20 cellular contexts compared by ENCODE assay signal in the genomic region with DNA sequence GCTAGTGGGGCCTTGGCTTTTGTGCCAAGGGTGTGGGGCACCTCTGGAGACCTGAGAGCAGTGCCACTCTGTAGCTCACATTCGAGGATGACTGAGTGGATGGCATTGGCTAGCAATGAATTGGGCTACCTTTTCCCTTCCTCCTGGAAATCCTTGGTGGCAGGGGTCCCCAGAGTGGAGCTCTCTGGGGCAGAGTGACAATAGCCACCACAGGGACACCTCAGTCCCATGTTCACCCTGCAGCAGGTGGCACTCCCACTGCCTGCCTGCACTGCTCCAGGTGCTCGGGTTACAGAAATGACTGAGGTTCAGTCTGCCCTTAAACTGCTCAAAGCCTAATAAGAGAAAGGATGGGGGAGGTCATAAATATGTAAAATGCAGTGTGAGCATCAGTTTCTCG. TPM values are rescaled to one million over a fixed set of nuclear protein-coding genes. Genes with fewer than 3 reads are reported as not detected.
DNase-seq lines count a peak whose midpoint lies in the region; ATAC-seq and TF ChIP-seq lines count a peak whose summit lies in the region.
"Had no signal": no experiment of that assay in that cellular context is flagged by ENCODE, and none has a peak within 500 bp of the region (broad histone marks: within the 10 kb centered on the region; RNA-seq: fewer than 3 reads in every experiment).

No MANE protein-coding gene starts in this region.

- H3K4me3 ChIP-seq in HEK293 (ENCODE audit: low read depth, low read length), result no peak overlapping the region
- H3K4me3 ChIP-seq in OCI-LY3 (ENCODE audit: low read length), result no peak overlapping the region
- no peak overlapping the region for H3K4me3 ChIP-seq in aorta (ENCODE audit: low read length in 2 of 2)
- H3K4me3 ChIP-seq: GM23338, HAP-1 had no signal

- CTCF ChIA-PET in HEK293 (lab: Yijun Ruan, JAX), result interaction anchor here (0.7 to 1.4 kb wide), 3 partner anchors 9 to 277 kb away, joined by 3 to 5 read pairs (median 3); no protein-coding TSS in a partner anchor

- 83 to 92% methylated on average over 3 of the region's 3 CpGs for WGBS in aorta, 2 donors

- no peaks in the 10 kb centered on the region for H3K4me1 ChIP-seq in HEK293 (ENCODE audit: control insufficient read depth, insufficient read depth, low read length)
- H3K4me1 ChIP-seq in OCI-LY3 (ENCODE audit: low read length), result peaks cover 88% of the 10 kb centered on the region
- peaks cover 0 to 4% of the 10 kb centered on the region in 2 donors for H3K4me1 ChIP-seq in aorta (ENCODE audit: control insufficient read depth in 1 of 2, insufficient read depth in 2 of 2, low read length in 2 of 2)
- H3K4me1 ChIP-seq: HAP-1 had no signal

- H3K27ac ChIP-seq in HEK293 (ENCODE audit: extremely low read depth, low read depth, low read length), result no peak overlapping the region
- no peak overlapping the region for H3K27ac ChIP-seq in OCI-LY3 (ENCODE audit: low read length)
- no peak overlapping the region for H3K27ac ChIP-seq in aorta (ENCODE audit: low read depth in 1 of 2, low read length in 2 of 2)

- no peaks in the 10 kb centered on the region for H3K79me2 ChIP-seq in OCI-LY3 (ENCODE audit: low read length)

- H3K27me3 ChIP-seq in OCI-LY3 (ENCODE audit: low read depth, low read length), result peaks cover 31% of the 10 kb centered on the region
- no peaks in the 10 kb centered on the region for H3K27me3 ChIP-seq in aorta (ENCODE audit: control insufficient read depth in 1 of 2, insufficient read depth in 2 of 2, low read length in 1 of 2)

- intact Hi-C loops in aorta (cut with DNase I), result loop anchor here in 1 of 2 donors (10.0 kb wide), 1 partner anchor 144 kb away; no protein-coding TSS in a partner anchor
- intact Hi-C loops in head of caudate nucleus (cut with DNase I), result loop anchor here (10.0 kb wide), 1 partner anchor 144 kb away; no protein-coding TSS in a partner anchor

- no peak overlapping the region for H2AFZ ChIP-seq in OCI-LY3 (ENCODE audit: low read depth, low read length)
- H2AFZ ChIP-seq: GM23338 had no signal

- POLR2A ChIA-PET in HEK293 (lab: Yijun Ruan, JAX), result no interaction called here

- peak overlapping the region; percentile 73 for H3K4me2 ChIP-seq in OCI-LY3 (ENCODE audit: low read length)
- H3K4me2 ChIP-seq: GM23338 had no signal

- no peak for ATAC-seq in aorta (ENCODE audit: low FRiP score)
- ATAC-seq: GM23338 had no signal

- no peak overlapping the region for H3K9ac ChIP-seq in OCI-LY3 (ENCODE audit: low read length)

- peak; percentile 44 for DNase-seq in myocyte (ENCODE audit: low read depth)
- DNase-seq in aorta, result no peak
- DNase-seq in activated effector memory CD4-positive, alpha-beta T cell treated with anti-CD3 and anti-CD28 coated beads, Interleukin-2, amount 50 U/mL, for 16 hours, result no peak
- no peak for DNase-seq in head of caudate nucleus
- DNase-seq: C1 segment of cervical spinal cord; Calu3; CD4-positive, alpha-beta memory T cell; COR-L47; DMS53; DMS79 treated with DMSO at 0.1 percent for 48 hours; GF-D8 had no signal

- H3K36me3 ChIP-seq in HEK293 (ENCODE audit: control insufficient read depth in 2 of 2, insufficient read depth in 1 of 2, low read length in 2 of 2) (no peaks in the 10 kb centered on the region), OCI-LY3 (replicated peaks; ENCODE audit: low read depth, low read length) (no peaks in the 10 kb centered on the region), aorta (ENCODE audit: control insufficient read depth in 1 of 2, insufficient read depth in 2 of 2, low read length in 1 of 2) (no peaks in the 10 kb centered on the region)
- H3K36me3 ChIP-seq: HAP-1 had no signal

- H4K20me1 ChIP-seq in OCI-LY3 (ENCODE audit: insufficient read depth, low read length), result no peaks in the 10 kb centered on the region

- no peak for TF ChIP-seq CTCF in HEK293 (tag by site-specific recombination; IDR thresholded peaks at IDR 0.05)
- no peak for TF ChIP-seq CTCF in OCI-LY3 (IDR thresholded peaks at IDR 0.05; ENCODE audit: low read depth, low read length)

- H3K9me3 ChIP-seq in HEK293 (ENCODE audit: control insufficient read depth, insufficient read depth, low read depth, low read length), result no peaks in the 10 kb centered on the region
- H3K9me3 ChIP-seq in OCI-LY3 (ENCODE audit: insufficient read depth, low read length), result no peaks in the 10 kb centered on the region
- H3K9me3 ChIP-seq in aorta (ENCODE audit: control insufficient read depth, low read length), result no peaks in the 10 kb centered on the region
- H3K9me3 ChIP-seq: HAP-1 had no signal

TF ChIP-seq in HEK293, 187 proteins besides CTCF, POLR2A, EP300 and RAD21:
- TF ChIP-seq ZNF654 (tag by site-specific recombination; IDR thresholded peaks at IDR 0.05; ENCODE audit: low read depth) (no peak), ZIC2 (tag by site-specific recombination; IDR thresholded peaks at IDR 0.05) (peak; percentile 69), ZNF112 (tag by site-specific recombination; IDR thresholded peaks at IDR 0.05) (no peak)

RNA-seq across cellular contexts. Expression of a gene that starts 17.8 kb away (rescaled TPM):
- 1.2 TPM in 1 of 2 replicates, not detected in the other for total RNA-seq in myocyte
- 0.09 TPM for polyA plus RNA-seq in myocyte (2012)
- 1 to 10 TPM; 1.2 to 2.4 TPM for total RNA-seq in aorta
- 1 to 10 TPM in 1 of 2 donors, not detected in 1; 2.3 TPM for polyA plus RNA-seq in aorta
- total RNA-seq: A172; A673; CD4-positive, alpha-beta memory T cell; Daoy; G401; GM23338 had no signal
- polyA plus RNA-seq: BJ, GM23338 had no signal
